Comparison of ENCODE assay signal across 8 cellular contexts in genomic region chr13:44197791-44198770, GRCh38.
DNase-seq lines count a peak whose midpoint lies in the region; ATAC-seq and TF ChIP-seq lines count a peak whose summit lies in the region.

No MANE protein-coding gene starts in this region.

- no peaks in the 10 kb centered on the region for H3K9me3 Mint-ChIP-seq in activated naive CD8-positive, alpha-beta T cell treated with anti-CD3 and anti-CD28 coated beads, Interleukin-2, amount 50 U/mL, for 24 hours
- H3K9me3 Mint-ChIP-seq in progenitor cell of endocrine pancreas (ENCODE audit: low read depth) (no peaks in the 10 kb centered on the region), osteocyte (ENCODE audit: unreplicated experiment) (no peaks in the 10 kb centered on the region)

- DNase-seq in stimulated activated CD4-positive, alpha-beta T cell treated with anti-CD3 and anti-CD28 coated beads, Interleukin-12 subunit alpha, Interleukin-12 subunit beta, amount 100 ng/mL, for 48 hours (ENCODE audit: low read depth in 2 of 3, low spot score in 1 of 3), result peak; percentile 18 to 26 (median 23)
- DNase-seq in stimulated activated CD4-positive, alpha-beta T cell treated with anti-CD3 and anti-CD28 coated beads, Interleukin-4, amount 100 ng/mL, for 4 hours, result no peak
- DNase-seq in activated naive CD8-positive, alpha-beta T cell treated with anti-CD3 and anti-CD28 coated beads, Interleukin-2, amount 50 U/mL, for 24 hours, result peak; percentile 41
- no peak for DNase-seq in NCI-H1694 (lab: John Stamatoyannopoulos, UW)
- DNase-seq in iPS-NIHi11 (ENCODE audit: low spot score), result no peak
- DNase-seq in progenitor cell of endocrine pancreas (ENCODE audit: low spot score, unreplicated experiment), result no peak
- DNase-seq in osteocyte (ENCODE audit: extremely low spot score, unreplicated experiment), result no peak

- H3K27ac Mint-ChIP-seq in activated naive CD8-positive, alpha-beta T cell treated with anti-CD3 and anti-CD28 coated beads, Interleukin-2, amount 50 U/mL, for 24 hours, result peak overlapping the region; percentile 33
- H3K27ac Mint-ChIP-seq in progenitor cell of endocrine pancreas, result no peak overlapping the region
- H3K27ac Mint-ChIP-seq in osteocyte (ENCODE audit: unreplicated experiment), result no peak overlapping the region

- peak overlapping the region; percentile 0 for H3K4me3 Mint-ChIP-seq in activated naive CD8-positive, alpha-beta T cell treated with anti-CD3 and anti-CD28 coated beads, Interleukin-2, amount 50 U/mL, for 24 hours
- H3K4me3 Mint-ChIP-seq in progenitor cell of endocrine pancreas (ENCODE audit: low read depth) (no peak overlapping the region), osteocyte (ENCODE audit: unreplicated experiment) (no peak overlapping the region)

- H3K27me3 Mint-ChIP-seq in activated naive CD8-positive, alpha-beta T cell treated with anti-CD3 and anti-CD28 coated beads, Interleukin-2, amount 50 U/mL, for 24 hours, result peaks cover 25% of the 10 kb centered on the region
- H3K27me3 Mint-ChIP-seq in progenitor cell of endocrine pancreas, result peaks cover 9% of the 10 kb centered on the region
- H3K27me3 Mint-ChIP-seq in osteocyte (ENCODE audit: unreplicated experiment), result no peaks in the 10 kb centered on the region

- no peaks in the 10 kb centered on the region for H3K36me3 Mint-ChIP-seq in activated naive CD8-positive, alpha-beta T cell treated with anti-CD3 and anti-CD28 coated beads, Interleukin-2, amount 50 U/mL, for 24 hours (ENCODE audit: low read depth)
- H3K36me3 Mint-ChIP-seq in progenitor cell of endocrine pancreas (ENCODE audit: insufficient read depth) (no peaks in the 10 kb centered on the region), osteocyte (ENCODE audit: unreplicated experiment) (no peaks in the 10 kb centered on the region)

- peak; percentile 89 for ATAC-seq in HG03354 (IDR thresholded peaks at IDR 0.05; ENCODE audit: poor library complexity, severe bottlenecking, unreplicated experiment)
- peak; percentile 92 for ATAC-seq in activated naive CD8-positive, alpha-beta T cell treated with anti-CD3 and anti-CD28 coated beads, Interleukin-2, amount 50 U/mL, for 24 hours

- no peak for TF ChIP-seq CTCF in progenitor cell of endocrine pancreas (IDR thresholded peaks at IDR 0.05; ENCODE audit: unreplicated experiment)
- no peak for TF ChIP-seq CTCF in osteocyte (IDR thresholded peaks at IDR 0.05)

- H3K4me1 Mint-ChIP-seq in activated naive CD8-positive, alpha-beta T cell treated with anti-CD3 and anti-CD28 coated beads, Interleukin-2, amount 50 U/mL, for 24 hours, result peaks cover 37% of the 10 kb centered on the region
- H3K4me1 Mint-ChIP-seq in progenitor cell of endocrine pancreas (ENCODE audit: low read depth), result peaks cover 27% of the 10 kb centered on the region
- peaks cover 11% of the 10 kb centered on the region for H3K4me1 Mint-ChIP-seq in osteocyte (ENCODE audit: unreplicated experiment)

Comparison
In these comparisons a context has a peak if more than half of its experiments do, and no peak if none do; other contexts are left out.
1. DNase-seq: peak in stimulated activated CD4-positive, alpha-beta T cell treated with anti-CD3 and anti-CD28 coated beads, Interleukin-12 subunit alpha, Interleukin-12 subunit beta, amount 100 ng/mL, for 48 hours (3 of 3) and activated naive CD8-positive, alpha-beta T cell treated with anti-CD3 and anti-CD28 coated beads, Interleukin-2, amount 50 U/mL, for 24 hours (single experiment); none in stimulated activated CD4-positive, alpha-beta T cell treated with anti-CD3 and anti-CD28 coated beads, Interleukin-4, amount 100 ng/mL, for 4 hours (0 of 2), NCI-H1694 (single experiment), iPS-NIHi11 (single experiment), progenitor cell of endocrine pancreas (single experiment) and osteocyte (single experiment).